Comparison of ENCODE assay signal across 1 cellular context in the genomic region with DNA sequence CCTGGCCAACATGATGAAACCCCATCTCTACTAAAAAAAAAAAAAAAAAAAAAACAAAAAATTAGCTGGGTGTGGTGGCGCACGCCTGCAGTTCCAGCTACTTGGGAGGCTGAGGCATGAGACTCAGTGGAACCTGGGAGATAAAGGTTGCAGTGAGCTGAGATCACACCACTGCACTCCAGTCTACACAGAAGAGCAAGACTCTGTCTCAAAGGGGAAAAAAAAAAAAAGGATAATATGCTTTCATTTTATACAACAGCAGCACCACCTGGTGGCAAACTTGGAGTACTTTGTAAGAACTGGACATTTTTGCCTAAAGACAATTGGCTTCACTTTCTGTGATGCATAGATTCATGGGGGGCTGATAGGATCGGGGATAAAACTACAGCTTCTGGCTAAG.
TF ChIP-seq lines count a peak whose summit lies in the region.

No MANE protein-coding gene starts in this region.

TF ChIP-seq in K562, 482 proteins besides CTCF, POLR2A, EP300 and RAD21 (continued from another document):
- TF ChIP-seq, protein P1, sequence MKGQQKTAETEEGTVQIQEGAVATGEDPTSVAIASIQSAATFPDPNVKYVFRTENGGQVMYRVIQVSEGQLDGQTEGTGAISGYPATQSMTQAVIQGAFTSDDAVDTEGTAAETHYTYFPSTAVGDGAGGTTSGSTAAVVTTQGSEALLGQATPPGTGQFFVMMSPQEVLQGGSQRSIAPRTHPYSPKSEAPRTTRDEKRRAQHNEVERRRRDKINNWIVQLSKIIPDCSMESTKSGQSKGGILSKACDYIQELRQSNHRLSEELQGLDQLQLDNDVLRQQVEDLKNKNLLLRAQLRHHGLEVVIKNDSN (CRISPR knock-in tag; IDR thresholded peaks at IDR 0.05) = no peak
- peak; percentile 13; the same call in 1 of the 2 replicates for TF ChIP-seq STAG1 (CRISPR knock-in tag; IDR thresholded peaks at IDR 0.05; ENCODE audit: borderline replicate concordance)
- TF ChIP-seq, protein P2, sequence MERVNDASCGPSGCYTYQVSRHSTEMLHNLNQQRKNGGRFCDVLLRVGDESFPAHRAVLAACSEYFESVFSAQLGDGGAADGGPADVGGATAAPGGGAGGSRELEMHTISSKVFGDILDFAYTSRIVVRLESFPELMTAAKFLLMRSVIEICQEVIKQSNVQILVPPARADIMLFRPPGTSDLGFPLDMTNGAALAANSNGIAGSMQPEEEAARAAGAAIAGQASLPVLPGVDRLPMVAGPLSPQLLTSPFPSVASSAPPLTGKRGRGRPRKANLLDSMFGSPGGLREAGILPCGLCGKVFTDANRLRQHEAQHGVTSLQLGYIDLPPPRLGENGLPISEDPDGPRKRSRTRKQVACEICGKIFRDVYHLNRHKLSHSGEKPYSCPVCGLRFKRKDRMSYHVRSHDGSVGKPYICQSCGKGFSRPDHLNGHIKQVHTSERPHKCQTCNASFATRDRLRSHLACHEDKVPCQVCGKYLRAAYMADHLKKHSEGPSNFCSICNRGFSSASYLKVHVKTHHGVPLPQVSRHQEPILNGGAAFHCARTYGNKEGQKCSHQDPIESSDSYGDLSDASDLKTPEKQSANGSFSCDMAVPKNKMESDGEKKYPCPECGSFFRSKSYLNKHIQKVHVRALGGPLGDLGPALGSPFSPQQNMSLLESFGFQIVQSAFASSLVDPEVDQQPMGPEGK (CRISPR knock-in tag; IDR thresholded peaks at IDR 0.05; ENCODE audit: borderline replicate concordance) = no peak
